8 cellular contexts compared by ENCODE assay signal in genomic region chr1:61724721-61725694, GRCh38. TPM values are rescaled to one million over a fixed set of nuclear protein-coding genes. Genes with fewer than 3 reads are reported as not detected.
A peak's percentile ranks its signal among the peaks of the same experiment; 100 is the strongest.
DNase-seq lines count a peak whose midpoint lies in the region; ATAC-seq and TF ChIP-seq lines count a peak whose summit lies in the region.

Gene TM2D1 (minus strand): TSS chr1:61725141. CDS start chr1:61725120, 21 bp downstream.

- DNase-seq in Ammon's horn (ENCODE audit: low spot score): peak; percentile 96
- DNase-seq in GM19238 (ENCODE audit: insufficient read length, low spot score): peak; percentile 84
- DNase-seq in NCI-H524 (lab: John Stamatoyannopoulos, UW): peak; percentile 82 to 95
- peak; percentile 91 for DNase-seq in activated CD4-positive, alpha-beta T cell treated with anti-CD3 and anti-CD28 coated beads for 48 hours
- DNase-seq in colonic mucosa: peak; percentile 95
- DNase-seq in left colon: peak; percentile 90 to 91
- peak; percentile 89 for DNase-seq in stimulated activated CD4-positive, alpha-beta T cell treated with anti-CD3 and anti-CD28 coated beads, Interleukin-1b, Interleukin-23, amount 100 ng/mL, for 48 hours

- H3K27me3 ChIP-seq in colonic mucosa: no peaks in the 10 kb centered on the region

- H3K4me1 ChIP-seq in colonic mucosa: peaks cover 5% of the 10 kb centered on the region

- H3K9ac ChIP-seq in colonic mucosa (ENCODE audit: low read depth in 2 of 2, low read length in 2 of 2): peak within 1 kb of the TSS; percentile 97 to 99

- no peak for TF ChIP-seq CTCF in colonic mucosa (IDR thresholded peaks at IDR 0.05)

- H3K27ac ChIP-seq in colonic mucosa: peak within 1 kb of the TSS; percentile 83

- H3K4me3 ChIP-seq in colonic mucosa: peak within 1 kb of the TSS; percentile 67

- intact Hi-C loops in colonic mucosa (cut with DNase I): no loop called here
- intact Hi-C loops in left colon (cut with DNase I, micrococcal nuclease): no loop called here

- no peaks in the 10 kb centered on the region for H3K9me3 ChIP-seq in colonic mucosa

- ATAC-seq in HG03442 (IDR thresholded peaks at IDR 0.05; ENCODE audit: unreplicated experiment): peak; percentile 99
- peak; percentile 98 for ATAC-seq in left colon

- no peaks in the 10 kb centered on the region for H3K36me3 ChIP-seq in colonic mucosa

RNA-seq across cellular contexts. Expression of gene TM2D1, which starts in this region (rescaled TPM):
- 10 to 100 TPM; 31.2 to 47.4 TPM for total RNA-seq in colonic mucosa
- 10 to 100 TPM; 38.2 to 40.4 TPM for total RNA-seq in left colon

Comparison
In these comparisons a context has a peak if more than half of its experiments do, and no peak if none do; other contexts are left out.
1. Peak in every context shown above with its lines: DNase-seq, ATAC-seq, H3K4me3 ChIP-seq and H3K27ac ChIP-seq.